ENCODE assay signal across 8 cellular contexts in the genomic region with DNA sequence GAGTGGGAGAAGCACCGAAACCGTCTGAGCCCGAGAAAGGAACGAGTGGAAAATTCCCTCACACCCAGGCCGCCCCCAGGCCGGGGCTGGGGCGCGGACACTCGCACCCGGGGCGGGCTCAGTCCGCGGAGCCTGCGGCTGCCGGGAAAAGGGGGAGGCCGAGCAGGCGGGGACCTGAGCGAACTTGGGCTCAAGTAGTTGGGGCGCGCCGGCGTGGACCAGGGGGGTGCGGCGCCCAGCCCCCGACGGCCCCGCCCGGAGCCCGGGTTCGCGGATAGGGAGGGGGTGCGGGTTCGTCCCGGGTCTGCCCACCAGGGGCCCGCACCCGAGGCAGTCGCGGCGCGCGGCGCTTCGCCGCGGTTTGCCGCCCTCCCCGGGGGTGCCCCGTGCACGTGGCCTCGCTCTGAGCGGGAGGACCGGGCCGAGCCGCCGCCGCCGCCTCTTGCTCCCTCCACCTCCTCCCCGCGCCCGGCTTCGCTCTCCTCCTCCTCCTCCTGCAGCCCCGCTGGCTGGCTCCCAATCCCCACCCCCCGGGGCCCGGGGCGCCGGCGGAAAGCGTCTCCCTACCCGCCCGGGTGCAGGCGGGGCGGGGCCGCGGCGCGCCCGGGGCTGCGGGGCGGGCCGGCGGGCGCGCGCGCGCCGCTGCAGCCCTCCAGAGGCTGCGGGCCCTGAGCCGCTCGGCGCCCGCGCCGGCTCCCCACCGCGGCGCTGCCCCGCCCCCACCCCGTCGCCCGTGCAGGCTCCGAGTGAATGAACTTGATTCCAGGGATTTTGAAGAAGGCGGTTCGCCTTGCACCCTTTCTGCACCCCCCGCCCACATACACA. TPM values are rescaled to one million over a fixed set of nuclear protein-coding genes. Genes with fewer than 3 reads are reported as not detected.
DNase-seq lines count a peak whose midpoint lies in the region; ATAC-seq and TF ChIP-seq lines count a peak whose summit lies in the region.

No MANE protein-coding gene starts in this region.

- no peaks in the 10 kb centered on the region for H3K36me3 Mint-ChIP-seq in Caco-2 (ENCODE audit: insufficient read depth, unreplicated experiment)
- peaks cover 21% of the 10 kb centered on the region for H3K36me3 Mint-ChIP-seq in endothelial cell (ENCODE audit: low read depth, unreplicated experiment)

- ATAC-seq in GM19455 (IDR thresholded peaks at IDR 0.05; ENCODE audit: unreplicated experiment) (peak; percentile 55), HG03097 (IDR thresholded peaks at IDR 0.05; ENCODE audit: low FRiP score, unreplicated experiment) (no peak)

- H3K9me3 Mint-ChIP-seq in Caco-2 (ENCODE audit: unreplicated experiment) (no peaks in the 10 kb centered on the region), endothelial cell (ENCODE audit: unreplicated experiment) (no peaks in the 10 kb centered on the region)

- POLR2A ChIA-PET in Caco-2 (lab: Charles Lee): no interaction called here

- no TSS peak for BruUV-seq in Caco-2 (replicated peaks; lab: Mats Ljungman, UMichigan)

- TF ChIP-seq CTCF in Caco-2 (IDR thresholded peaks at IDR 0.05; ENCODE audit: insufficient read depth in 1 of 2, low read depth in 1 of 2, low read length in 1 of 2, severe bottlenecking in 1 of 2, unreplicated experiment in 1 of 2) (no peak), endothelial cell (IDR thresholded peaks at IDR 0.05; ENCODE audit: unreplicated experiment) (peak; percentile 24)

- H3K27me3 ChIP-seq in Caco-2 (replicated peaks; ENCODE audit: control insufficient read depth, insufficient read depth, low read length): peaks cover 1% of the 10 kb centered on the region; the same call in 1 of the 2 replicates

- H3K4me3 ChIP-seq in Caco-2 (ENCODE audit: low read depth, low read length): peak overlapping the region; percentile 31

- H3K4me1 ChIP-seq in Caco-2: no peaks in the 10 kb centered on the region; the same call in 1 of the 2 replicates

- H3K27ac ChIP-seq in temporal lobe (ENCODE audit: low read depth, low read length): peak overlapping the region; percentile 89

- DNase-seq in Caco-2: peak in 1 of 2 experiments; percentile 24
- peak; percentile 76 for DNase-seq in LHCN-M2 (ENCODE audit: low read depth)
- peak; percentile 11 for DNase-seq in T-helper 22 cell (ENCODE audit: low read depth)
- DNase-seq in endothelial cell (ENCODE audit: low spot score): peak; percentile 72
- DNase-seq in medulla oblongata (ENCODE audit: extremely low spot score): peak; percentile 89

- H3K9me3 ChIP-seq in Caco-2: no peaks in the 10 kb centered on the region

- H3K27me3 Mint-ChIP-seq in Caco-2 (ENCODE audit: insufficient read depth, unreplicated experiment) (peaks cover 24% of the 10 kb centered on the region), endothelial cell (ENCODE audit: unreplicated experiment) (peaks cover 40% of the 10 kb centered on the region)

- H3K4me1 Mint-ChIP-seq in Caco-2 (ENCODE audit: low read depth, unreplicated experiment): peaks cover 6% of the 10 kb centered on the region
- peaks cover 47% of the 10 kb centered on the region for H3K4me1 Mint-ChIP-seq in endothelial cell (ENCODE audit: unreplicated experiment)

- H3K27ac Mint-ChIP-seq in Caco-2 (ENCODE audit: unreplicated experiment) (no peak overlapping the region), endothelial cell (ENCODE audit: unreplicated experiment) (peak overlapping the region; percentile 94)

- H3K4me3 Mint-ChIP-seq in Caco-2 (ENCODE audit: unreplicated experiment): peak overlapping the region; percentile 76
- H3K4me3 Mint-ChIP-seq in endothelial cell (ENCODE audit: unreplicated experiment): peak overlapping the region; percentile 98

- H3K36me3 ChIP-seq in Caco-2 (ENCODE audit: control insufficient read depth, insufficient read depth, low read length): no peaks in the 10 kb centered on the region

- intact Hi-C loops in Caco-2 (cut with micrococcal nuclease; ENCODE audit: unreplicated experiment): no loop called here

- CTCF ChIA-PET in Caco-2 (lab: Charles Lee): no interaction called here

RNA-seq across cellular contexts. Expression of gene NFIB, which starts 1.2 kb away (rescaled TPM):
- total RNA-seq in Caco-2 (2022): 0.44 and 0.61 TPM in 2 replicates
- total RNA-seq in LHCN-M2 (2014; rRNA removed): 9.0 and 13.0 TPM in 2 replicates
- 2.9 TPM for polyA plus RNA-seq in LHCN-M2 (2012)
- total RNA-seq in endothelial cell (ENCODE audit: unreplicated experiment): 120 TPM
- total RNA-seq in temporal lobe: 139 TPM
